Comparison of ENCODE assay signal across 10 cellular contexts in genomic region chr14:58848365-58848764, GRCh38.
"Had no signal": no experiment of that assay in that cellular context is flagged by ENCODE, and none has a peak within 500 bp of the region (broad histone marks: within the 10 kb centered on the region; RNA-seq: fewer than 3 reads in every experiment).

No MANE protein-coding gene starts in this region.

- H3K4me1 Mint-ChIP-seq: IgD-negative memory B cell had no signal

- H3K9me3 Mint-ChIP-seq: IgD-negative memory B cell had no signal

- H3K4me2 ChIP-seq: KMS-11 had no signal

- H3K27ac ChIP-seq: HL-60, KMS-11 had no signal

- H3K27me3 Mint-ChIP-seq: IgD-negative memory B cell had no signal

- ATAC-seq: HepG2, K562 had no signal

- DNase-seq: IMR-90, Karpas-422, KBM-7, KG1 had no signal

- H3K4me3 Mint-ChIP-seq: IgD-negative memory B cell had no signal

- FAIRE-seq: HepG2, HTR-8/SVneo, K562 had no signal

- H3K4me3 ChIP-seq: K562 had no signal

- H3K27ac Mint-ChIP-seq: IgD-negative memory B cell had no signal

- H3K36me3 Mint-ChIP-seq: IgD-negative memory B cell had no signal
